8 cellular contexts compared by ENCODE assay signal in the genomic region with DNA sequence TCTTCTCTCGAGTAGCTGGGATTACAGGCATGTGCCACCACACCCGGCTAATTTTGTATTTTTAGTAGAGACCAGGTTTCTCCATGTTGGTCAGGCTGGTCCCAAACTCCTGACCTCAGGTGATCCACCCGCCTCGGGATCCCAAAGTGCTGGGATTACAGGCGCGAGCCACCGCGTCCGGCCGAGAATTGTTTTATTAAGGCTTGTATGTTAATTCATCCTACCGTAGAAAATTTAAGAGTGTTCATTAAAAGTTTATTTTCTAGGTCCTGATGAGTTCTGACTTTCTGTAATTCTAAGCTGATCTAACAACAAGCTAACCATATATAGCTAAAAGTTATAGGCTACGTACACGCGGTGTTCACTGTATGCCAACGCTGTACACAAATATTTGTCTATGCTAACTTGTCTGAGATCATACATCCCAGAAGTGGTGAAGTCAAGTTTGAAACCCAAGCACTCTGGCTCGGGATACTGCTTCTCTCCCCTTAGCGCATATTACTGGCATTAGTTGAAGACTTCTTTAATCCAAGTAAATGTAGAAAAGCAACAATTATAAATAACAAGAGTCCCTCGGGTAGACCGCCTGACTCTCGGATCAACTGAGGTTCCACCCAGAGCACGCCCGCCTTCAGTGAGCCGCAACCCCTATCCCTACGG. TPM values are rescaled to one million over a fixed set of nuclear protein-coding genes. Genes with fewer than 3 reads are reported as not detected.
DNase-seq lines count a peak whose midpoint lies in the region; ATAC-seq and TF ChIP-seq lines count a peak whose summit lies in the region.

No MANE protein-coding gene starts in this region.

- peak overlapping the region; percentile 87 to 93 for H3K27ac ChIP-seq in left lung
- H3K27ac ChIP-seq in testis = peak overlapping the region; percentile 77 to 84

- no peak for TF ChIP-seq CTCF in AG04449 (IDR thresholded peaks at IDR 0.05; ENCODE audit: insufficient read depth, low read length, missing control alignments)
- no peak for TF ChIP-seq CTCF in left lung (IDR thresholded peaks at IDR 0.05)
- TF ChIP-seq CTCF in testis (IDR thresholded peaks at IDR 0.05) = no peak

- DNase-seq in AG04449 (ENCODE audit: low read depth, low spot score) (peak; percentile 12), NCI-H69 (lab: John Stamatoyannopoulos, UW) (peak; percentile 46), left lung (peak in 1 of 2 donors; percentile 59), testis (no peak), NCI-H1092 treated with DMSO at 0.1 percent for 48 hours (lab: John Stamatoyannopoulos, UW) (no peak)
- DNase-seq in central memory CD8-positive, alpha-beta T cell (ENCODE audit: low spot score in 2 of 2) = peak in 1 of 2 donors; percentile 18

- no peaks in the 10 kb centered on the region for H3K9me3 Mint-ChIP-seq in central memory CD8-positive, alpha-beta T cell

- TF ChIP-seq POLR2A in testis (IDR thresholded peaks at IDR 0.05) = no peak

- H3K27ac Mint-ChIP-seq in central memory CD8-positive, alpha-beta T cell (ENCODE audit: low read depth) = peak overlapping the region; percentile 92

- H3K9me3 ChIP-seq in left lung (no peaks in the 10 kb centered on the region), testis (no peaks in the 10 kb centered on the region)

- H3K4me1 Mint-ChIP-seq in central memory CD8-positive, alpha-beta T cell = peaks cover 24% of the 10 kb centered on the region

- H3K36me3 Mint-ChIP-seq in central memory CD8-positive, alpha-beta T cell (ENCODE audit: insufficient read depth) = peaks cover 12% of the 10 kb centered on the region

- WGBS in testis, 2 donors = 10 to 12% methylated on average over 24 of the region's 24 CpGs

- H3K27me3 Mint-ChIP-seq in central memory CD8-positive, alpha-beta T cell = no peaks in the 10 kb centered on the region

- H3K36me3 ChIP-seq in left lung = peaks cover 0 to 2% of the 10 kb centered on the region in 2 donors
- H3K36me3 ChIP-seq in testis (ENCODE audit: low read depth, missing control alignments) = no peaks in the 10 kb centered on the region

- intact Hi-C loops in left lung (cut with DNase I) (no loop called here), testis (cut with DNase I; ENCODE audit: low total_unique reads) (no loop called here)

- H3K4me3 ChIP-seq in AG04449 (ENCODE audit: low read depth, low read length) = peak overlapping the region; percentile 100
- peak overlapping the region; percentile 66 to 76 for H3K4me3 ChIP-seq in left lung
- peak overlapping the region; percentile 76 to 94 for H3K4me3 ChIP-seq in testis

- POLR2A ChIA-PET in AG04449 (lab: Yijun Ruan, JAX) = interaction anchor here (0.7 kb wide), 1 partner anchor 69 kb away, joined by 4 read pairs; no protein-coding TSS in a partner anchor

- no peaks in the 10 kb centered on the region for H3K27me3 ChIP-seq in left lung
- no peaks in the 10 kb centered on the region for H3K27me3 ChIP-seq in testis

- H3K4me1 ChIP-seq in left lung = peaks cover 9 to 13% of the 10 kb centered on the region in 2 donors
- no peaks in the 10 kb centered on the region for H3K4me1 ChIP-seq in testis

- peak overlapping the region; percentile 91 for H3K4me3 Mint-ChIP-seq in central memory CD8-positive, alpha-beta T cell

- CTCF ChIA-PET in AG04449 (lab: Yijun Ruan, JAX) = interaction anchor here (1.2 kb wide), 1 partner anchor 57 kb away, joined by 3 read pairs; no protein-coding TSS in a partner anchor

- peak; percentile 44 for ATAC-seq in GM18867 (IDR thresholded peaks at IDR 0.05; ENCODE audit: unreplicated experiment)
- ATAC-seq in HG03064 (IDR thresholded peaks at IDR 0.05; ENCODE audit: low read depth, unreplicated experiment) = peak; percentile 47
- ATAC-seq in central memory CD8-positive, alpha-beta T cell (replicated peaks; ENCODE audit: extremely low read depth, poor library complexity, severe bottlenecking) = peak; percentile 40
- peak; percentile 71 for ATAC-seq in left lung

RNA-seq across cellular contexts. Expression of gene MRPS35, which starts 0.6 kb away (rescaled TPM):
- 10 to 100 TPM; 31.9 to 38.1 TPM for total RNA-seq in left lung
- 10 to 100 TPM; 35.1 to 42.9 TPM for total RNA-seq in testis
- polyA plus RNA-seq in testis (ENCODE audit: insufficient read depth, low read depth, low replicate concordance) = 35.7 TPM

RNA-seq across cellular contexts. Expression of gene REP15, which starts 13.8 kb away (rescaled TPM):
- total RNA-seq in left lung (1 to 10 TPM; 2.4 to 3.6 TPM), testis (1 to 10 TPM; 1.0 to 1.1 TPM)
- 0.73 TPM for polyA plus RNA-seq in testis (ENCODE audit: insufficient read depth, low read depth, low replicate concordance)

Comparison
In these comparisons a context has a peak if more than half of its experiments do, and no peak if none do; other contexts are left out.
1. DNase-seq: peak in AG04449 (single experiment) and NCI-H69 (single experiment); none in testis (single experiment) and NCI-H1092 treated with DMSO at 0.1 percent for 48 hours (single experiment).
2. Peak in every context shown above with its lines, with median percentiles within 50 percentile points of each other: H3K4me3 ChIP-seq and ATAC-seq.